In the genomic region with DNA sequence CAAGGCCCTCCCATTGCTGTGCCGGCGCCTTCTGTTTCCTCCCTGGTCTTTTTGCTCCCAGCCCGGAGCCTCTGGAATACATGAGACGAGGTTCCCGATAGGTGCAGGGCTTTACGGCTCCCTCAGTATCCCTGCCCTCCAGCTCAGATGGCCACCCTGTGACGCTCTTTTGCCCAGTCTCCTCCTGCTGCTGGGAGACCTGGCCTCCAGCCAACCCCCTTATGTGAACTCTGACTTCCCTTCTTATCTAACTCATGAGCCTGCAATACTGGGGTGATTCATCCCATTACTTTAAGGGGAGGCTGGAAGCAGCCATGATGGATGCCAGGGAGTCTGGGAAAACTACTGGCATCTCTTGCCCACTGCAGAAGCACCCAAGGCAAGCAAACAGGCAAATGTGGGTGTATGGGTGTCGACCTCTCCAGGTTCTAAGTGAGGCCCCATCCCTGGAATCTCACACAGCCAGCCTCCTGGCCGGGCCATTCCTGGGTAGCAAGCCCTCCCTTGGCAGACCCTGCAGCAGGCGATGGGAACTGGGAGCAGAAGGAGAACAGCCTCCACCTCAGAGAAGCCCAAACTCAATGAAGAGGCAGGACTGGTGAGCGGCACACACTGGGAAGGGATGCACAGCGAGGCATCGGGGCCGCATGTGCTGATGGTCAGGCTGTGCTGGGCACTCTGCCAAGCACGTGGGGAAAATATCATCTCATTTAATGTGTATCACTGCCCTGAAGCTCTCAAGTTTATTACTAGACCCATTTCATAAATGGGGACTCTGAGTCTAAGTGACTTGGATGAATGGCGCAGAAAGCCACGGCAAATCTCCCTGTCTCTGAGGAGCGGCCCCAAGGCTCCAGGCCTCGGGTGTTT, we compare ENCODE assay signal across 8 cellular contexts.
DNase-seq lines count a peak whose midpoint lies in the region; ATAC-seq, FAIRE-seq and TF ChIP-seq lines count a peak whose summit lies in the region.

No MANE protein-coding gene starts in this region.

- no peak for FAIRE-seq in GM19239 (lab: Jason Lieb, UNC)

- ATAC-seq in HG02938 (IDR thresholded peaks at IDR 0.05; ENCODE audit: unreplicated experiment) = no peak
- no peak for ATAC-seq in GM19328 (IDR thresholded peaks at IDR 0.05; ENCODE audit: unreplicated experiment)

- H3K4me3 ChIP-seq in choroid plexus epithelial cell (ENCODE audit: low read depth, low read length) = no peak overlapping the region

- no peak for TF ChIP-seq CTCF in choroid plexus epithelial cell (conservative IDR thresholded peaks at IDR 0.05; ENCODE audit: low read depth, low read length)

- peak; percentile 80 for DNase-seq in AG08396 (ENCODE audit: low spot score)
- peak; percentile 27 to 37 for DNase-seq in Kasumi-1 (lab: John Stamatoyannopoulos, UW)
- DNase-seq in choroid plexus epithelial cell (ENCODE audit: low read depth) = peak; percentile 81
- DNase-seq in midbrain (lab: John Stamatoyannopoulos, UW) = peak; percentile 38
- no peak for DNase-seq in GM19239 (ENCODE audit: insufficient read length, low spot score)
- no peak for DNase-seq in NCI-H2171 treated with DMSO at 0.1 percent for 48 hours (lab: John Stamatoyannopoulos, UW)

Comparison
In these comparisons a context has a peak if more than half of its experiments do, and no peak if none do; other contexts are left out.
1. DNase-seq: peak in AG08396 (single experiment), Kasumi-1 (2 of 2), choroid plexus epithelial cell (single experiment) and midbrain (single experiment); none in GM19239 (single experiment) and NCI-H2171 treated with DMSO at 0.1 percent for 48 hours (single experiment).